Comparison of ENCODE assay signal across 1 cellular context in genomic region chr2:44168684-44169154, GRCh38.
TF ChIP-seq lines count a peak whose summit lies in the region.

Gene PPM1B (plus strand): TSS chr2:44168875. CDS start chr2:44201200, 32,325 bp downstream.

TF ChIP-seq in HEK293, 187 proteins besides CTCF, POLR2A, EP300 and RAD21 (continued from another document):
- TF ChIP-seq ZNF280C (tag by site-specific recombination; IDR thresholded peaks at IDR 0.05), result no peak
- no peak for TF ChIP-seq ZNF140 (tag by site-specific recombination; IDR thresholded peaks at IDR 0.05)
- no peak for TF ChIP-seq FEZF1 (tag by site-specific recombination; IDR thresholded peaks at IDR 0.05)
- no peak for TF ChIP-seq ZSCAN30 (tag by site-specific recombination; IDR thresholded peaks at IDR 0.05)
- no peak for TF ChIP-seq HOXC10 (CRISPR knock-in tag; IDR thresholded peaks at IDR 0.05)
- TF ChIP-seq ELK4 (IDR thresholded peaks at IDR 0.05; ENCODE audit: borderline replicate concordance, low read depth, low read length), result no peak
- no peak for TF ChIP-seq ZNF658 (tag by site-specific recombination; IDR thresholded peaks at IDR 0.05)
- no peak; the same call in 1 of the 2 replicates for TF ChIP-seq ZNF394 (tag by site-specific recombination; IDR thresholded peaks at IDR 0.05; ENCODE audit: borderline replicate concordance)
- peak; percentile 40 for TF ChIP-seq ZFHX2 (tag by site-specific recombination; conservative IDR thresholded peaks at IDR 0.05)
- peak; percentile 45 for TF ChIP-seq KLF9 (tag by site-specific recombination; IDR thresholded peaks at IDR 0.05; ENCODE audit: low read depth)
- TF ChIP-seq ZNF423 (tag by site-specific recombination; IDR thresholded peaks at IDR 0.05), result peak; percentile 44; the same call in 1 of the 2 replicates
- peak; percentile 42 for TF ChIP-seq ZXDB (tag by site-specific recombination; IDR thresholded peaks at IDR 0.05)
- TF ChIP-seq SP3 (tag by site-specific recombination; IDR thresholded peaks at IDR 0.05), result peak; percentile 91
- peak; percentile 57; the same call in 1 of the 2 replicates for TF ChIP-seq EGR2 (tag by site-specific recombination; IDR thresholded peaks at IDR 0.05; ENCODE audit: low read depth)
- TF ChIP-seq KLF8 (tag by site-specific recombination; IDR thresholded peaks at IDR 0.05), result 0 out of 2 replicates have a peak, but pooled peaks have one; percentile 46
- peak; percentile 64; the same call in 1 of the 2 replicates for TF ChIP-seq GLIS2 (tag by site-specific recombination; IDR thresholded peaks at IDR 0.05)
- TF ChIP-seq ZSCAN5A (tag by site-specific recombination; IDR thresholded peaks at IDR 0.05), result 0 out of 2 replicates have a peak, but pooled peaks have one; percentile 18
- TF ChIP-seq ZNF121 (tag by site-specific recombination; IDR thresholded peaks at IDR 0.05), result no peak
- no peak for TF ChIP-seq ZNF791 (tag by site-specific recombination; IDR thresholded peaks at IDR 0.05)
- TF ChIP-seq ZFP41 (tag by site-specific recombination; IDR thresholded peaks at IDR 0.05; ENCODE audit: borderline replicate concordance), result no peak
- TF ChIP-seq ZNF768 (tag by site-specific recombination; IDR thresholded peaks at IDR 0.05), result no peak
- no peak for TF ChIP-seq ZBTB6 (tag by site-specific recombination; IDR thresholded peaks at IDR 0.05)
- TF ChIP-seq SP2 (tag by site-specific recombination; IDR thresholded peaks at IDR 0.05), result peak; percentile 73
- TF ChIP-seq ZBTB26 (tag by site-specific recombination; optimal IDR thresholded peaks at IDR 0.05), result peak; percentile 46
- TF ChIP-seq KLF16 (tag by site-specific recombination; IDR thresholded peaks at IDR 0.05), result peak; percentile 34; the same call in 1 of the 2 replicates
- peak; percentile 33; the same call in 1 of the 2 replicates for TF ChIP-seq ZIC2 (tag by site-specific recombination; IDR thresholded peaks at IDR 0.05)
- TF ChIP-seq ZNF341 (tag by site-specific recombination; IDR thresholded peaks at IDR 0.05; ENCODE audit: low read depth), result peak; percentile 71; the same call in 1 of the 2 replicates
- TF ChIP-seq BCL6B (tag by site-specific recombination; IDR thresholded peaks at IDR 0.05), result no peak
- no peak for TF ChIP-seq ZNF169 (tag by site-specific recombination; IDR thresholded peaks at IDR 0.05)
- no peak for TF ChIP-seq ATF2 (tag by site-specific recombination; IDR thresholded peaks at IDR 0.05; ENCODE audit: low read depth)
- 0 out of 2 replicates have a peak, but pooled peaks have one; percentile 21 for TF ChIP-seq PRDM4 (tag by site-specific recombination; IDR thresholded peaks at IDR 0.05)
- TF ChIP-seq ZNF677 (tag by site-specific recombination; IDR thresholded peaks at IDR 0.05), result no peak
- 0 out of 2 replicates have a peak, but pooled peaks have one; percentile 21 for TF ChIP-seq ZFP37 (tag by site-specific recombination; IDR thresholded peaks at IDR 0.05)
- peak; percentile 86 for TF ChIP-seq ZNF501 (tag by site-specific recombination; IDR thresholded peaks at IDR 0.05)
- no peak for TF ChIP-seq GLI4 (tag by site-specific recombination; IDR thresholded peaks at IDR 0.05)
- TF ChIP-seq ZNF549 (tag by site-specific recombination; IDR thresholded peaks at IDR 0.05), result no peak
- no peak for TF ChIP-seq ZNF704 (tag by site-specific recombination; IDR thresholded peaks at IDR 0.05)
- TF ChIP-seq SALL2 (tag by site-specific recombination; IDR thresholded peaks at IDR 0.05; ENCODE audit: borderline replicate concordance), result no peak
